ENCODE assay signal across 14 cellular contexts in genomic region chr17:10177921-10178788, GRCh38. TPM values are rescaled to one million over a fixed set of nuclear protein-coding genes. Genes with fewer than 3 reads are reported as not detected.
DNase-seq lines count a peak whose midpoint lies in the region; TF ChIP-seq lines count a peak whose summit lies in the region.
"Had no signal": no experiment of that assay in that cellular context is flagged by ENCODE, and none has a peak within 500 bp of the region (broad histone marks: within the 10 kb centered on the region; RNA-seq: fewer than 3 reads in every experiment).

No MANE protein-coding gene starts in this region.

- H3K23ac ChIP-seq in H9 (ENCODE audit: insufficient read length, low read depth, low read length) (no peak overlapping the region), mesendoderm (ENCODE audit: low read length) (no peak overlapping the region)

- H2BK20ac ChIP-seq in H9 (ENCODE audit: low read depth, low read length, poor library complexity, severe bottlenecking), result no peak overlapping the region

- no peak overlapping the region for H2AK5ac ChIP-seq in H9 (ENCODE audit: insufficient read length, low read length)
- peak overlapping the region; percentile 16 for H2AK5ac ChIP-seq in mesendoderm (ENCODE audit: low read length)

- H3K4me2 ChIP-seq in H9 (ENCODE audit: insufficient read depth, insufficient read length, low read length) (peak overlapping the region; percentile 14), mesendoderm (ENCODE audit: low read length) (no peak overlapping the region)

- no peak overlapping the region for H3K9ac ChIP-seq in H9 (ENCODE audit: extremely low read depth, insufficient read length, low read length)
- H3K9ac ChIP-seq in mesendoderm (ENCODE audit: low read length), result peak overlapping the region; percentile 20

- CTCF ChIA-PET in HEK293T (lab: Yijun Ruan, JAX), result interaction anchor here (0.7 kb wide), 1 partner anchor 8 kb away, joined by 4 read pairs; no protein-coding TSS in a partner anchor

- H3K27ac ChIP-seq in H9 (ENCODE audit: insufficient read length, low read depth, low read length), result no peak overlapping the region
- H3K27ac ChIP-seq in mesendoderm (ENCODE audit: low read depth, low read length), result peak overlapping the region; percentile 88
- H3K27ac ChIP-seq: psoas muscle, WERI-Rb-1 had no signal

- peak overlapping the region in 2 of 3 experiments; percentile 73 to 85; a peak in 5 of 7 replicates for H3K27ac Mint-ChIP-seq in H9
- H3K27ac Mint-ChIP-seq: activated T-cell treated with anti-CD3 and anti-CD28 coated beads, Interleukin-2, amount 50 U/mL, for 72 hours had no signal

- H2BK120ac ChIP-seq in H9 (ENCODE audit: low read depth, low read length, poor library complexity, severe bottlenecking) (no peak overlapping the region), mesendoderm (ENCODE audit: low read depth, low read length) (no peak overlapping the region)

- H3K14ac ChIP-seq in H9 (ENCODE audit: insufficient read depth, low read length), result 0 out of 2 replicates have a peak overlapping the region, but pooled peaks have one; percentile 8

- no peaks in the 10 kb centered on the region for H4K20me1 ChIP-seq in H9 (ENCODE audit: control insufficient read depth, insufficient read depth, insufficient read length)

- no peak overlapping the region for H3T11ph ChIP-seq in H9 (ENCODE audit: low read length)

- H3K23me2 ChIP-seq in H9 (ENCODE audit: insufficient read length, low read depth, low read length, poor library complexity, severe bottlenecking), result no peaks in the 10 kb centered on the region

- H3K4me3 ChIP-seq in AG10803 (ENCODE audit: low read length) (no peak overlapping the region; the same call in 1 of the 2 replicates), cardiac fibroblast (replicated peaks in 1 of 2; ENCODE audit: low read depth in 2 of 2, low read length in 2 of 2) (no peak overlapping the region), mesendoderm (ENCODE audit: low read length) (no peak overlapping the region)
- H3K4me3 ChIP-seq: psoas muscle had no signal

- no peaks in the 10 kb centered on the region for H3K9me3 ChIP-seq in H9 (ENCODE audit: control insufficient read depth, low read depth, low read length)
- H3K9me3 ChIP-seq: psoas muscle had no signal

- POLR2A ChIA-PET in HEK293T (lab: Yijun Ruan, JAX), result no interaction called here

- no CpG with 5 or more reads among the region's 13 CpGs for WGBS in H9 (ENCODE audit: extremely low coverage, insufficient read length, low lambda C conversion rate)
- WGBS in mesendoderm (ENCODE audit: extremely low coverage, insufficient coverage, low lambda C conversion rate), result no CpG with 5 or more reads among the region's 13 CpGs

- H3K9me3 Mint-ChIP-seq in H9, result peaks cover under 1% of the 10 kb centered on the region in 2 experiments; a peak in 3 of 5 replicates
- H3K9me3 Mint-ChIP-seq: activated T-cell treated with anti-CD3 and anti-CD28 coated beads, Interleukin-2, amount 50 U/mL, for 72 hours had no signal

- peaks cover 0 to under 1% (median 0%) of the 10 kb centered on the region in 3 experiments; a peak in 1 of 7 replicates for H3K36me3 Mint-ChIP-seq in H9 (ENCODE audit: insufficient read depth in 1 of 3, low read depth in 3 of 3)

- no peak overlapping the region for H4K91ac ChIP-seq in H9 (ENCODE audit: insufficient read length, low read depth, low read length)

- no peak overlapping the region for H2BK12ac ChIP-seq in H9 (ENCODE audit: insufficient read length, low read depth, low read length)

- H2BK15ac ChIP-seq in H9 (ENCODE audit: low read depth, low read length) (no peak overlapping the region), mesendoderm (replicated peaks; ENCODE audit: low read depth) (no peak overlapping the region)

- H3K4ac ChIP-seq in H9 (ENCODE audit: low read depth, low read length) (no peak overlapping the region), mesendoderm (ENCODE audit: low read depth, low read length) (peak overlapping the region; percentile 73)

- H3K27me3 ChIP-seq in H9 (ENCODE audit: insufficient read depth, low read length) (no peaks in the 10 kb centered on the region), mesendoderm (ENCODE audit: insufficient read depth, low read length, poor library complexity) (no peaks in the 10 kb centered on the region)

- H3K79me2 ChIP-seq in H9 (ENCODE audit: insufficient read depth, low read length) (0 out of 2 replicates have a peak, but pooled peaks cover 2% of the 10 kb centered on the region), mesendoderm (ENCODE audit: control insufficient read depth, insufficient read depth, low read length) (peaks cover 9% of the 10 kb centered on the region)

- H3K4me1 ChIP-seq in H9 (ENCODE audit: insufficient read depth, low read length), result peaks cover 11% of the 10 kb centered on the region; the same call in 1 of the 2 replicates
- peaks cover 35% of the 10 kb centered on the region for H3K4me1 ChIP-seq in mesendoderm (ENCODE audit: control insufficient read depth, low read depth, low read length)
- H3K4me1 ChIP-seq: psoas muscle had no signal

- DNase-seq in AG10803 (ENCODE audit: low read depth), result peak; percentile 91
- peak; percentile 87 for DNase-seq in H9
- DNase-seq in cardiac fibroblast (ENCODE audit: low read depth in 2 of 2), result peak; percentile 39 to 57
- peak; percentile 98 for DNase-seq in mesendoderm
- DNase-seq in stimulated activated naive CD4-positive, alpha-beta T cell treated with Interleukin-2 at 50 U/mL for 16 hours (lab: John Stamatoyannopoulos, UW), result no peak
- DNase-seq in NCI-H1930 (lab: John Stamatoyannopoulos, UW), result no peak
- DNase-seq in HEK293T (ENCODE audit: extremely low spot score), result no peak
- no peak for DNase-seq in AG08396 (ENCODE audit: low spot score)
- DNase-seq: activated T-cell treated with anti-CD3 and anti-CD28 coated beads, Interleukin-2, amount 50 U/mL, for 72 hours; cerebellar nuclear complex; MV-4-11; SIG-M5; WERI-Rb-1 had no signal

- H3K4me3 Mint-ChIP-seq in H9, result peak overlapping the region in 1 of 2 experiments; percentile 58; a peak in 2 of 5 replicates
- H3K4me3 Mint-ChIP-seq: activated T-cell treated with anti-CD3 and anti-CD28 coated beads, Interleukin-2, amount 50 U/mL, for 72 hours had no signal

- H3K79me1 ChIP-seq in H9 (ENCODE audit: insufficient read depth, low read depth, low read length, poor library complexity, severe bottlenecking) (no peaks in the 10 kb centered on the region), mesendoderm (ENCODE audit: low read length) (peaks cover 9% of the 10 kb centered on the region)

- no peak overlapping the region for H3K56ac ChIP-seq in H9 (ENCODE audit: insufficient read length, low read depth, low read length)
- peak overlapping the region; percentile 81 for H3K56ac ChIP-seq in mesendoderm (ENCODE audit: low read length)

- peaks cover 7% of the 10 kb centered on the region for H3K27me3 Mint-ChIP-seq in H9 (ENCODE audit: low read depth)

- H4K8ac ChIP-seq in H9 (replicated peaks; ENCODE audit: insufficient read length, low read depth, low read length), result no peak overlapping the region
- no peak overlapping the region for H4K8ac ChIP-seq in mesendoderm (ENCODE audit: low read depth, low read length)

- no peak overlapping the region for H4K5ac ChIP-seq in H9 (ENCODE audit: insufficient read length, low read depth, low read length)
- no peak overlapping the region for H4K5ac ChIP-seq in mesendoderm (ENCODE audit: low read length)

- H3K18ac ChIP-seq in H9 (ENCODE audit: insufficient read length, low read depth, low read length) (no peak overlapping the region), mesendoderm (ENCODE audit: low read length) (peak overlapping the region; percentile 68)

- no peak overlapping the region for H2AFZ ChIP-seq in H9 (ENCODE audit: low read length)

- peaks cover 54% of the 10 kb centered on the region in 2 experiments for H3K4me1 Mint-ChIP-seq in H9

- H3K36me3 ChIP-seq in mesendoderm (ENCODE audit: control insufficient read depth, insufficient read depth, low read length), result no peaks in the 10 kb centered on the region
- H3K36me3 ChIP-seq: WERI-Rb-1 had no signal

- TF ChIP-seq CTCF in AG10803 (conservative IDR thresholded peaks at IDR 0.05; ENCODE audit: low read length) (no peak), H9 (conservative IDR thresholded peaks at IDR 0.05) (no peak), cardiac fibroblast (IDR thresholded peaks at IDR 0.05; ENCODE audit: low read depth, low read length) (no peak)

- no peak overlapping the region for H2BK5ac ChIP-seq in H9 (ENCODE audit: insufficient read length, low read length)
- peak overlapping the region; percentile 61 for H2BK5ac ChIP-seq in mesendoderm (ENCODE audit: low read length)

TF ChIP-seq in HEK293T, 16 proteins besides CTCF, POLR2A, EP300 and RAD21:
- TF ChIP-seq HDGF (IDR thresholded peaks at IDR 0.05; ENCODE audit: borderline replicate concordance) (no peak), SUZ12 (IDR thresholded peaks at IDR 0.05) (no peak), BHLHE40 (IDR thresholded peaks at IDR 0.05; ENCODE audit: borderline replicate concordance) (no peak), ZNF384 (IDR thresholded peaks at IDR 0.05) (no peak), FOXM1 (IDR thresholded peaks at IDR 0.05; ENCODE audit: borderline replicate concordance) (no peak)

RNA-seq across cellular contexts. Expression of gene GAS7, which starts 20.3 kb away (rescaled TPM):
- 4.8 and 6.0 TPM in 2 replicates for total RNA-seq in H9 (2021)
- polyA plus RNA-seq in mesendoderm (2013, experiment 1 of 2), result 14.3 TPM
- 14.0 TPM for polyA plus RNA-seq in mesendoderm (2013, experiment 2 of 2)

Comparison
In these comparisons a context has a peak if more than half of its experiments do, and no peak if none do; other contexts are left out.
1. DNase-seq: peak in AG10803 (single experiment), H9 (single experiment), cardiac fibroblast (2 of 2) and mesendoderm (single experiment); none in stimulated activated naive CD4-positive, alpha-beta T cell treated with Interleukin-2 at 50 U/mL for 16 hours (single experiment), NCI-H1930 (0 of 2), HEK293T (single experiment) and AG08396 (single experiment).